Comparison of ENCODE assay signal across 1 cellular context in the genomic region with DNA sequence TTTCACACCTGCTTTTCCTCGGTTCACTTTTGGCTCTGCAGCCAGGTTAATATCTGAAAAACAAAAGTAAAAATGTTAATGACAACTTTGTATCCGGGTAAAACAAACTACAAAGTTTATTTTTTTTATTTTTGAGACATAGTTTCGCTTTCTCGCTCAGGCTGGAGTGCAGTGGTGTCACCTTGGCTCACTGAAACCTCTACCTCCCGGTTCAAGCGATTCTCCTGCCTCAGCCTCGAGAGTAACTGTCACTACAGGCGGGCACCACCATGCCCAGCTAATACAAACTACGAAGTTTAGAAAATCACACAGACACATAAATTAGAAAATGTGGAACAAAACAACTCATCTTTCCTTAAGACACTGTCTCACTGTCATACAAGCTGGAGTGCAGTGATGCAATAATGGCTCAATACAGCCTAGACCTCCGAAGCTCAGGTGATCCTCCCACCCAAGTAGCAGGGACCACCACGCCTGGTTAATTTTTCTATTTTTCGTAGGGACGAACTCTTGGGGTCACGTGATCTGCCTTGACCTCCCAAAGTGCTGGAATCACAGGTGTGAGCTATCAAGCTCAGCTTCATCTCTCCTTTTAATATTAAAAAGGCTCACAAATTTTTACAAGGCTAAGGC.
TF ChIP-seq lines count a peak whose summit lies in the region.

No MANE protein-coding gene starts in this region.

TF ChIP-seq in GM23338, 12 proteins besides CTCF, POLR2A, EP300 and RAD21 (continued from another document):
- TF ChIP-seq ZNF462 (CRISPR knock-in tag; IDR thresholded peaks at IDR 0.05) = no peak
